Comparison of ENCODE assay signal across 13 cellular contexts in genomic region chr5:65334077-65334476, GRCh38.
DNase-seq lines count a peak whose midpoint lies in the region; ATAC-seq, FAIRE-seq and TF ChIP-seq lines count a peak whose summit lies in the region.
"Had no signal": no experiment of that assay in that cellular context is flagged by ENCODE, and none has a peak within 500 bp of the region (broad histone marks: within the 10 kb centered on the region; RNA-seq: fewer than 3 reads in every experiment).

No MANE protein-coding gene starts in this region.

- POLR2A ChIA-PET in MCF 10A (lab: Yijun Ruan, JAX) = interaction anchor here (0.7 kb wide), 1 partner anchor 284 kb away, joined by 3 read pairs; no protein-coding TSS in a partner anchor

- H3K27ac Mint-ChIP-seq in MCF 10A (ENCODE audit: low read depth, unreplicated experiment) = no peak overlapping the region
- H3K27ac Mint-ChIP-seq: activated CD4-positive, alpha-beta T cell treated with anti-CD3 and anti-CD28 coated beads, Interleukin-2, amount 10 ng/mL, durations not matched to agents 7 days and 5 days had no signal

- TF ChIP-seq CTCF in MCF 10A (IDR thresholded peaks at IDR 0.05; ENCODE audit: unreplicated experiment) (no peak), breast epithelium (IDR thresholded peaks at IDR 0.05) (no peak), body of pancreas (IDR thresholded peaks at IDR 0.05) (no peak)

- peaks cover 9% of the 10 kb centered on the region for H3K4me1 Mint-ChIP-seq in MCF 10A (ENCODE audit: insufficient read depth, unreplicated experiment)
- H3K4me1 Mint-ChIP-seq: activated CD4-positive, alpha-beta T cell treated with anti-CD3 and anti-CD28 coated beads, Interleukin-2, amount 10 ng/mL, durations not matched to agents 7 days and 5 days had no signal

- H3K4me1 ChIP-seq in breast epithelium (no peaks in the 10 kb centered on the region), body of pancreas (no peaks in the 10 kb centered on the region)

- H3K36me3 ChIP-seq in breast epithelium = no peaks in the 10 kb centered on the region
- H3K36me3 ChIP-seq in body of pancreas (replicated peaks in 1 of 2; ENCODE audit: insufficient read depth in 1 of 2, low read depth in 2 of 2) = no peaks in the 10 kb centered on the region

- ATAC-seq in body of pancreas (peak; percentile 74), HG02870 (IDR thresholded peaks at IDR 0.05; ENCODE audit: unreplicated experiment) (no peak), HG02571 (IDR thresholded peaks at IDR 0.05; ENCODE audit: unreplicated experiment) (no peak)

- H3K4me3 ChIP-seq in breast epithelium = no peak overlapping the region
- no peak overlapping the region for H3K4me3 ChIP-seq in body of pancreas

- no peaks in the 10 kb centered on the region for H3K9me3 Mint-ChIP-seq in MCF 10A (ENCODE audit: unreplicated experiment)

- H3K27me3 ChIP-seq in breast epithelium (no peaks in the 10 kb centered on the region), body of pancreas (no peaks in the 10 kb centered on the region)

- TF ChIP-seq POLR2A in breast epithelium (IDR thresholded peaks at IDR 0.05) = no peak
- TF ChIP-seq POLR2A in body of pancreas (IDR thresholded peaks at IDR 0.05) = no peak

- no peak for FAIRE-seq in urothelium cell line (lab: Jason Lieb, UNC)

- peaks cover under 1% of the 10 kb centered on the region for H3K36me3 Mint-ChIP-seq in MCF 10A (ENCODE audit: insufficient read depth, unreplicated experiment)

- DNase-seq in MCF 10A (ENCODE audit: unreplicated experiment) (peak; percentile 31), breast epithelium (ENCODE audit: low spot score in 2 of 2) (no peak), NCI-H345 (lab: John Stamatoyannopoulos, UW) (peak; percentile 85), body of pancreas (peak; percentile 56 to 80 (median 68)), urothelium cell line (ENCODE audit: low spot score) (peak; percentile 12), NK-92 (lab: John Stamatoyannopoulos, UW; ENCODE audit: unreplicated experiment) (no peak)
- DNase-seq: activated CD4-positive, alpha-beta T cell treated with anti-CD3 and anti-CD28 coated beads, Interleukin-2, amount 10 ng/mL, durations not matched to agents 7 days and 5 days; activated gamma-delta T cell treated with Interleukin-2 at 50 U/mL for 16 hours; kidney glomerular epithelial cell; NCI-H1048; stimulated activated naive CD4-positive, alpha-beta T cell had no signal

- H3K4me3 Mint-ChIP-seq in MCF 10A (ENCODE audit: unreplicated experiment) = no peak overlapping the region
- H3K4me3 Mint-ChIP-seq: activated CD4-positive, alpha-beta T cell treated with anti-CD3 and anti-CD28 coated beads, Interleukin-2, amount 10 ng/mL, durations not matched to agents 7 days and 5 days had no signal

- no peaks in the 10 kb centered on the region for H3K9me3 ChIP-seq in breast epithelium
- no peaks in the 10 kb centered on the region for H3K9me3 ChIP-seq in body of pancreas

- H3K27ac ChIP-seq in breast epithelium (no peak overlapping the region), body of pancreas (no peak overlapping the region)

- CTCF ChIA-PET in MCF 10A (lab: Yijun Ruan, JAX) = no interaction called here

- intact Hi-C loops in MCF 10A (cut with micrococcal nuclease) = no loop called here
- intact Hi-C loops in breast epithelium (cut with DNase I; ENCODE audit: low total_unique reads) = no loop called here
- intact Hi-C loops in body of pancreas (cut with DNase I) = no loop called here

- no peaks in the 10 kb centered on the region for H3K27me3 Mint-ChIP-seq in MCF 10A (ENCODE audit: insufficient read depth, unreplicated experiment)
- H3K27me3 Mint-ChIP-seq: activated CD4-positive, alpha-beta T cell treated with anti-CD3 and anti-CD28 coated beads, Interleukin-2, amount 10 ng/mL, durations not matched to agents 7 days and 5 days had no signal

- WGBS in body of pancreas, 2 donors = 14 to 28% methylated on average over 4 of the region's 4 CpGs

- no TSS peak for BruUV-seq in MCF 10A (replicated peaks; lab: Mats Ljungman, UMichigan)

Comparison
In these comparisons a context has a peak if more than half of its experiments do, and no peak if none do; other contexts are left out.
1. DNase-seq: peak in MCF 10A (single experiment), NCI-H345 (single experiment), body of pancreas (4 of 4) and urothelium cell line (single experiment); none in breast epithelium (0 of 2) and NK-92 (single experiment).